1 cellular context compared by ENCODE assay signal in the genomic region with DNA sequence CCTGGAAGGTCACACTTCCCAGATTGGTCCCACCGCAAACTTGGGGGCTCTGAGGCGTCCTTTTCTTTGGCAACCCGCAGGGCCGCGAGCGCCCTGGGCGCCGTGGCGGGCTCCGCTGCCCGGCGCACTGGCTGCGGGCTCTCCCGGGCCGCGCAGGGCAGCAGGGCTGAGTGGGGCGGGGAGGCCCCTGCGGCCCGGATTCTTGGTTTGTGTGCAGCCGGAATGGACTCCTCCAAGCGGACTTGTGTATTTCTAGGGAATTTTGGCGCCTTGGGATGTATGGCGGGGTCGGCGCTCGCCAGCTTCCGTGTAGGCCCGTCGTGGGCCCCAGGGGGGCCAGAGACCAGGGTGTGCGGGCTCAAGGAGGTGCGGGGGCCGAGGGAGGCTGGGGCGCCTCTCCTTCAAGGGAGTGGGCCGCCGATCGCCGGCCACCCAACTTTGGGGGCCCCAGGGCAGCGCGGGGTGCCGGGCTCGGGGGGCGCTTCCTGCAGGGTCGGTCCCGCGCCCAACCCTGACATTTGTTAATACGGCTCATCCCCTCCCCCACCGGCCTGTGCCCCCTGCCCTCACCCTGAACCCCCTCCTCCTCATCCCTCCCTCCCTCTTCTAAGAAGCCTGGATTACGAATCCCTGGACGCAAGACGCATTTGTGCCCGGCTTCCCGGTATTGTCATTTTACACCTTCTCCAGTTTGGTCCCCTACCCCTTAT.
TF ChIP-seq lines count a peak whose summit lies in the region.

No MANE protein-coding gene starts in this region.

TF ChIP-seq in HepG2, 621 proteins besides CTCF, POLR2A, EP300 and RAD21 (continues in another document):
- TF ChIP-seq, protein P1, sequence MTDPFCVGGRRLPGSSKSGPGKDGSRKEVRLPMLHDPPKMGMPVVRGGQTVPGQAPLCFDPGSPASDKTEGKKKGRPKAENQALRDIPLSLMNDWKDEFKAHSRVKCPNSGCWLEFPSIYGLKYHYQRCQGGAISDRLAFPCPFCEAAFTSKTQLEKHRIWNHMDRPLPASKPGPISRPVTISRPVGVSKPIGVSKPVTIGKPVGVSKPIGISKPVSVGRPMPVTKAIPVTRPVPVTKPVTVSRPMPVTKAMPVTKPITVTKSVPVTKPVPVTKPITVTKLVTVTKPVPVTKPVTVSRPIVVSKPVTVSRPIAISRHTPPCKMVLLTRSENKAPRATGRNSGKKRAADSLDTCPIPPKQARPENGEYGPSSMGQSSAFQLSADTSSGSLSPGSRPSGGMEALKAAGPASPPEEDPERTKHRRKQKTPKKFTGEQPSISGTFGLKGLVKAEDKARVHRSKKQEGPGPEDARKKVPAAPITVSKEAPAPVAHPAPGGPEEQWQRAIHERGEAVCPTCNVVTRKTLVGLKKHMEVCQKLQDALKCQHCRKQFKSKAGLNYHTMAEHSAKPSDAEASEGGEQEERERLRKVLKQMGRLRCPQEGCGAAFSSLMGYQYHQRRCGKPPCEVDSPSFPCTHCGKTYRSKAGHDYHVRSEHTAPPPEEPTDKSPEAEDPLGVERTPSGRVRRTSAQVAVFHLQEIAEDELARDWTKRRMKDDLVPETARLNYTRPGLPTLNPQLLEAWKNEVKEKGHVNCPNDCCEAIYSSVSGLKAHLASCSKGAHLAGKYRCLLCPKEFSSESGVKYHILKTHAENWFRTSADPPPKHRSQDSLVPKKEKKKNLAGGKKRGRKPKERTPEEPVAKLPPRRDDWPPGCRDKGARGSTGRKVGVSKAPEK (CRISPR knock-in tag; IDR thresholded peaks at IDR 0.05; ENCODE audit: borderline replicate concordance), result 0 out of 2 replicates have a peak, but pooled peaks have one; percentile 7
- TF ChIP-seq ZBTB2 (CRISPR knock-in tag; IDR thresholded peaks at IDR 0.05; ENCODE audit: low read depth), result no peak
- peak; percentile 60; the same call in 1 of the 2 replicates for TF ChIP-seq PHF8 (CRISPR knock-in tag; IDR thresholded peaks at IDR 0.05)
- TF ChIP-seq PRDM15 (CRISPR knock-in tag; IDR thresholded peaks at IDR 0.05), result peak; percentile 36; the same call in 1 of the 2 replicates
- peak; percentile 91 for TF ChIP-seq AGO2 (optimal IDR thresholded peaks at IDR 0.05; ENCODE audit: low read depth, low read length)
- TF ChIP-seq ZNF652 (CRISPR knock-in tag; IDR thresholded peaks at IDR 0.05; ENCODE audit: borderline replicate concordance, low read depth), result no peak
- no peak for TF ChIP-seq ZNF629 (CRISPR knock-in tag; conservative IDR thresholded peaks at IDR 0.05)
- no peak for TF ChIP-seq SAFB2 (CRISPR knock-in tag; IDR thresholded peaks at IDR 0.05; ENCODE audit: borderline replicate concordance, low read depth)
- TF ChIP-seq ZFY (CRISPR knock-in tag; IDR thresholded peaks at IDR 0.05), result peak; percentile 71
- peak; percentile 25 for TF ChIP-seq HNRNPLL (IDR thresholded peaks at IDR 0.05; ENCODE audit: low read depth, low read length, poor library complexity, severe bottlenecking)
- TF ChIP-seq KDM2A (CRISPR knock-in tag; IDR thresholded peaks at IDR 0.05; ENCODE audit: borderline replicate concordance, low read depth), result peak; percentile 15; the same call in 1 of the 2 replicates
- peak; percentile 53; the same call in 1 of the 2 replicates for TF ChIP-seq KDM5A (IDR thresholded peaks at IDR 0.05; ENCODE audit: borderline replicate concordance, low read length)
- peak; percentile 48; the same call in 1 of the 2 replicates for TF ChIP-seq ZFX (CRISPR knock-in tag; IDR thresholded peaks at IDR 0.05; ENCODE audit: low read depth)
- no peak for TF ChIP-seq ZNF709 (CRISPR knock-in tag; IDR thresholded peaks at IDR 0.05)
- TF ChIP-seq ZSCAN25 (CRISPR knock-in tag; IDR thresholded peaks at IDR 0.05), result peak; percentile 79
- peak; percentile 40 for TF ChIP-seq ZNF18 (CRISPR knock-in tag; IDR thresholded peaks at IDR 0.05; ENCODE audit: insufficient replicate concordance)
- peak; percentile 24 for TF ChIP-seq ASH2L (IDR thresholded peaks at IDR 0.05; ENCODE audit: insufficient read length, low read depth, low read length)
- peak; percentile 84 for TF ChIP-seq RBFOX2 (IDR thresholded peaks at IDR 0.05; ENCODE audit: low read depth, low read length)
- TF ChIP-seq KLF6 (CRISPR knock-in tag; IDR thresholded peaks at IDR 0.05), result 0 out of 2 replicates have a peak, but pooled peaks have one; percentile 33
- no peak for TF ChIP-seq NFKBIZ (CRISPR knock-in tag; IDR thresholded peaks at IDR 0.05)
- TF ChIP-seq, protein P2, sequence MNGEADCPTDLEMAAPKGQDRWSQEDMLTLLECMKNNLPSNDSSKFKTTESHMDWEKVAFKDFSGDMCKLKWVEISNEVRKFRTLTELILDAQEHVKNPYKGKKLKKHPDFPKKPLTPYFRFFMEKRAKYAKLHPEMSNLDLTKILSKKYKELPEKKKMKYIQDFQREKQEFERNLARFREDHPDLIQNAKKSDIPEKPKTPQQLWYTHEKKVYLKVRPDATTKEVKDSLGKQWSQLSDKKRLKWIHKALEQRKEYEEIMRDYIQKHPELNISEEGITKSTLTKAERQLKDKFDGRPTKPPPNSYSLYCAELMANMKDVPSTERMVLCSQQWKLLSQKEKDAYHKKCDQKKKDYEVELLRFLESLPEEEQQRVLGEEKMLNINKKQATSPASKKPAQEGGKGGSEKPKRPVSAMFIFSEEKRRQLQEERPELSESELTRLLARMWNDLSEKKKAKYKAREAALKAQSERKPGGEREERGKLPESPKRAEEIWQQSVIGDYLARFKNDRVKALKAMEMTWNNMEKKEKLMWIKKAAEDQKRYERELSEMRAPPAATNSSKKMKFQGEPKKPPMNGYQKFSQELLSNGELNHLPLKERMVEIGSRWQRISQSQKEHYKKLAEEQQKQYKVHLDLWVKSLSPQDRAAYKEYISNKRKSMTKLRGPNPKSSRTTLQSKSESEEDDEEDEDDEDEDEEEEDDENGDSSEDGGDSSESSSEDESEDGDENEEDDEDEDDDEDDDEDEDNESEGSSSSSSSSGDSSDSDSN (CRISPR knock-in tag; IDR thresholded peaks at IDR 0.05), result peak; percentile 59; the same call in 1 of the 2 replicates
- 0 out of 2 replicates have a peak, but pooled peaks have one; percentile 47 for TF ChIP-seq ARNT2 (CRISPR knock-in tag; IDR thresholded peaks at IDR 0.05; ENCODE audit: low read depth)
- TF ChIP-seq KAT7 (CRISPR knock-in tag; IDR thresholded peaks at IDR 0.05; ENCODE audit: borderline replicate concordance), result peak; percentile 68
- TF ChIP-seq ELF4 (CRISPR knock-in tag; IDR thresholded peaks at IDR 0.05; ENCODE audit: borderline replicate concordance), result 0 out of 2 replicates have a peak, but pooled peaks have one; percentile 41
- TF ChIP-seq EEA1 (CRISPR knock-in tag; IDR thresholded peaks at IDR 0.05; ENCODE audit: borderline replicate concordance), result 0 out of 2 replicates have a peak, but pooled peaks have one; percentile 3
- peak; percentile 42; the same call in 1 of the 2 replicates for TF ChIP-seq PHF21A (CRISPR knock-in tag; IDR thresholded peaks at IDR 0.05)
- no peak for TF ChIP-seq ZNF768 (CRISPR knock-in tag; IDR thresholded peaks at IDR 0.05)
- peak; percentile 47; the same call in 1 of the 2 replicates for TF ChIP-seq ZNF747 (CRISPR knock-in tag; IDR thresholded peaks at IDR 0.05; ENCODE audit: borderline replicate concordance)
- 0 out of 2 replicates have a peak, but pooled peaks have one; percentile 38 for TF ChIP-seq ZNF441 (CRISPR knock-in tag; IDR thresholded peaks at IDR 0.05; ENCODE audit: borderline replicate concordance)
- peak; percentile 2; the same call in 1 of the 2 replicates for TF ChIP-seq MYC (CRISPR knock-in tag; IDR thresholded peaks at IDR 0.05; ENCODE audit: borderline replicate concordance)
- TF ChIP-seq ZNF891 (CRISPR knock-in tag; IDR thresholded peaks at IDR 0.05), result no peak
- 0 out of 2 replicates have a peak, but pooled peaks have one; percentile 18 for TF ChIP-seq ZNF788 (CRISPR knock-in tag; IDR thresholded peaks at IDR 0.05; ENCODE audit: borderline replicate concordance)
- TF ChIP-seq HNRNPK (IDR thresholded peaks at IDR 0.05; ENCODE audit: low read depth, low read length, poor library complexity, severe bottlenecking), result peak; percentile 75
- 0 out of 2 replicates have a peak, but pooled peaks have one; percentile 6 for TF ChIP-seq ZNF770 (CRISPR knock-in tag; IDR thresholded peaks at IDR 0.05)
- TF ChIP-seq, protein P3, sequence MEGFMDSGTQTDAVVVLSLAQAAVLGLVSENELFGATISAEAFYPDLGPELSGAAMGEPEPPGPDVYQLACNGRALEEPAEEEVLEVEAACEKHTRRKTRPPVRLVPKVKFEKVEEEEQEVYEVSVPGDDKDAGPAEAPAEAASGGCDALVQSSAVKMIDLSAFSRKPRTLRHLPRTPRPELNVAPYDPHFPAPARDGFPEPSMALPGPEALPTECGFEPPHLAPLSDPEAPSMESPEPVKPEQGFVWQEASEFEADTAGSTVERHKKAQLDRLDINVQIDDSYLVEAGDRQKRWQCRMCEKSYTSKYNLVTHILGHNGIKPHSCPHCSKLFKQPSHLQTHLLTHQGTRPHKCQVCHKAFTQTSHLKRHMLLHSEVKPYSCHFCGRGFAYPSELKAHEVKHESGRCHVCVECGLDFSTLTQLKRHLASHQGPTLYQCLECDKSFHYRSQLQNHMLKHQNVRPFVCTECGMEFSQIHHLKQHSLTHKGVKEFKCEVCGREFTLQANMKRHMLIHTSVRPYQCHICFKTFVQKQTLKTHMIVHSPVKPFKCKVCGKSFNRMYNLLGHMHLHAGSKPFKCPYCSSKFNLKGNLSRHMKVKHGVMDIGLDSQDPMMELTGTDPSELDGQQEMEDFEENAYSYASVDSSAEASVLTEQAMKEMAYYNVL (CRISPR knock-in tag; IDR thresholded peaks at IDR 0.05; ENCODE audit: borderline replicate concordance), result 0 out of 2 replicates have a peak, but pooled peaks have one; percentile 2
- TF ChIP-seq PAWR (CRISPR knock-in tag; IDR thresholded peaks at IDR 0.05; ENCODE audit: borderline replicate concordance), result no peak
- no peak for TF ChIP-seq WIZ (CRISPR knock-in tag; IDR thresholded peaks at IDR 0.05)
